In the genomic region with DNA sequence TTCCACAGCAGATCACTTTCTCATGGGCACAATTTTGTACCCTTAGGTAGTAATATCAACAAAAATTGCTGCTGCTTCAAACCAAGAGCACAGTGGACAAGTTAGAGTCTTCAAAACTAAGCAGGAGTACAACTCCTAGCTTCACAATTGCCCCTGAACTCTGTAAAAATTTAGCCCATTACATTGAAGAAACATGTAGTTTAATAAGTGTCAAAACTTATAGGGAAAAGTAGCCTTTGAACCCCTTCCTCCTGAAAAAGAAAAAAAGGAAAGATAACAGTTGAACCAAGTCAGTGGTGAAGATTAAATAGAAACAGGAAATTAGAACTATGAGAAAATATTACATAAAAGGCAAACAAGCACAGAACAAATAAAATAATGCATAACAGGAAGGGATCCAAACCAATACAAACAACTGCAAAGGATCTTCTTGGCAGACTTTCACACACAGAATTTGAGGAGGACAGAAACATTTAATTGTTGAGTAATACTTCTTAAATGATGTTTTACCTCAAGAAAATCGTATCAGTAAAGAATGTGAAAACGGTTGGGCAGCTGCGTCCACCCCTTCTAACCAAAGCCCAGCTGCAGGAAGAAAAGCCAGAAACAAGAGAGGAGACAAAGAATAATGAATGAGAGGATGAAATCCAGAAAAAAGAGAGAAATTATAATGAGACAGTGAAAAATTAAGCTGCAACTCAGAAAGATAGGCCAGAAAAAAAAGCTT, we compare ENCODE assay signal across 1 cellular context.
TF ChIP-seq lines count a peak whose summit lies in the region.

No MANE protein-coding gene starts in this region.

TF ChIP-seq in GM23338, 12 proteins besides CTCF, POLR2A, EP300 and RAD21 (continued from another document):
- TF ChIP-seq, protein P1, sequence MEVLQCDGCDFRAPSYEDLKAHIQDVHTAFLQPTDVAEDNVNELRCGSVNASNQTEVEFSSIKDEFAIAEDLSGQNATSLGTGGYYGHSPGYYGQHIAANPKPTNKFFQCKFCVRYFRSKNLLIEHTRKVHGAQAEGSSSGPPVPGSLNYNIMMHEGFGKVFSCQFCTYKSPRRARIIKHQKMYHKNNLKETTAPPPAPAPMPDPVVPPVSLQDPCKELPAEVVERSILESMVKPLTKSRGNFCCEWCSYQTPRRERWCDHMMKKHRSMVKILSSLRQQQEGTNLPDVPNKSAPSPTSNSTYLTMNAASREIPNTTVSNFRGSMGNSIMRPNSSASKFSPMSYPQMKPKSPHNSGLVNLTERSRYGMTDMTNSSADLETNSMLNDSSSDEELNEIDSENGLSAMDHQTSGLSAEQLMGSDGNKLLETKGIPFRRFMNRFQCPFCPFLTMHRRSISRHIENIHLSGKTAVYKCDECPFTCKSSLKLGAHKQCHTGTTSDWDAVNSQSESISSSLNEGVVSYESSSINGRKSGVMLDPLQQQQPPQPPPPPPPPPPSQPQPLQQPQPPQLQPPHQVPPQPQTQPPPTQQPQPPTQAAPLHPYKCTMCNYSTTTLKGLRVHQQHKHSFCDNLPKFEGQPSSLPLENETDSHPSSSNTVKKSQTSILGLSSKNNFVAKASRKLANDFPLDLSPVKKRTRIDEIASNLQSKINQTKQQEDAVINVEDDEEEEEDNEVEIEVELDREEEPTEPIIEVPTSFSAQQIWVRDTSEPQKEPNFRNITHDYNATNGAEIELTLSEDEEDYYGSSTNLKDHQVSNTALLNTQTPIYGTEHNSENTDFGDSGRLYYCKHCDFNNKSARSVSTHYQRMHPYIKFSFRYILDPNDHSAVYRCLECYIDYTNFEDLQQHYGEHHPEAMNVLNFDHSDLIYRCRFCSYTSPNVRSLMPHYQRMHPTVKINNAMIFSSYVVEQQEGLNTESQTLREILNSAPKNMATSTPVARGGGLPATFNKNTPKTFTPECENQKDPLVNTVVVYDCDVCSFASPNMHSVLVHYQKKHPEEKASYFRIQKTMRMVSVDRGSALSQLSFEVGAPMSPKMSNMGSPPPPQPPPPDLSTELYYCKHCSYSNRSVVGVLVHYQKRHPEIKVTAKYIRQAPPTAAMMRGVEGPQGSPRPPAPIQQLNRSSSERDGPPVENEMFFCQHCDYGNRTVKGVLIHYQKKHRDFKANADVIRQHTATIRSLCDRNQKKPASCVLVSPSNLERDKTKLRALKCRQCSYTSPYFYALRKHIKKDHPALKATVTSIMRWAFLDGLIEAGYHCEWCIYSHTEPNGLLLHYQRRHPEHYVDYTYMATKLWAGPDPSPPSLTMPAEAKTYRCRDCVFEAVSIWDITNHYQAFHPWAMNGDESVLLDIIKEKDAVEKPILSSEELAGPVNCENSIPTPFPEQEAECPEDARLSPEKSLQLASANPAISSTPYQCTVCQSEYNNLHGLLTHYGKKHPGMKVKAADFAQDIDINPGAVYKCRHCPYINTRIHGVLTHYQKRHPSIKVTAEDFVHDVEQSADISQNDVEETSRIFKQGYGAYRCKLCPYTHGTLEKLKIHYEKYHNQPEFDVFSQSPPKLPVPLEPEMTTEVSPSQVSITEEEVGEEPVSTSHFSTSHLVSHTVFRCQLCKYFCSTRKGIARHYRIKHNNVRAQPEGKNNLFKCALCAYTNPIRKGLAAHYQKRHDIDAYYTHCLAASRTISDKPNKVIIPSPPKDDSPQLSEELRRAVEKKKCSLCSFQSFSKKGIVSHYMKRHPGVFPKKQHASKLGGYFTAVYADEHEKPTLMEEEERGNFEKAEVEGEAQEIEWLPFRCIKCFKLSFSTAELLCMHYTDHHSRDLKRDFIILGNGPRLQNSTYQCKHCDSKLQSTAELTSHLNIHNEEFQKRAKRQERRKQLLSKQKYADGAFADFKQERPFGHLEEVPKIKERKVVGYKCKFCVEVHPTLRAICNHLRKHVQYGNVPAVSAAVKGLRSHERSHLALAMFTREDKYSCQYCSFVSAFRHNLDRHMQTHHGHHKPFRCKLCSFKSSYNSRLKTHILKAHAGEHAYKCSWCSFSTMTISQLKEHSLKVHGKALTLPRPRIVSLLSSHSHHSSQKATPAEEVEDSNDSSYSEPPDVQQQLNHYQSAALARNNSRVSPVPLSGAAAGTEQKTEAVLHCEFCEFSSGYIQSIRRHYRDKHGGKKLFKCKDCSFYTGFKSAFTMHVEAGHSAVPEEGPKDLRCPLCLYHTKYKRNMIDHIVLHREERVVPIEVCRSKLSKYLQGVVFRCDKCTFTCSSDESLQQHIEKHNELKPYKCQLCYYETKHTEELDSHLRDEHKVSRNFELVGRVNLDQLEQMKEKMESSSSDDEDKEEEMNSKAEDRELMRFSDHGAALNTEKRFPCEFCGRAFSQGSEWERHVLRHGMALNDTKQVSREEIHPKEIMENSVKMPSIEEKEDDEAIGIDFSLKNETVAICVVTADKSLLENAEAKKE (CRISPR knock-in tag; IDR thresholded peaks at IDR 0.05): no peak
- TF ChIP-seq NANOG (IDR thresholded peaks at IDR 0.05; ENCODE audit: borderline replicate concordance): no peak
- no peak for TF ChIP-seq CREB1 (CRISPR knock-in tag; IDR thresholded peaks at IDR 0.05; ENCODE audit: low read depth)
- TF ChIP-seq ZNF114 (CRISPR knock-in tag; IDR thresholded peaks at IDR 0.05): no peak
